ENCODE assay signal across 1 cellular context in the genomic region with DNA sequence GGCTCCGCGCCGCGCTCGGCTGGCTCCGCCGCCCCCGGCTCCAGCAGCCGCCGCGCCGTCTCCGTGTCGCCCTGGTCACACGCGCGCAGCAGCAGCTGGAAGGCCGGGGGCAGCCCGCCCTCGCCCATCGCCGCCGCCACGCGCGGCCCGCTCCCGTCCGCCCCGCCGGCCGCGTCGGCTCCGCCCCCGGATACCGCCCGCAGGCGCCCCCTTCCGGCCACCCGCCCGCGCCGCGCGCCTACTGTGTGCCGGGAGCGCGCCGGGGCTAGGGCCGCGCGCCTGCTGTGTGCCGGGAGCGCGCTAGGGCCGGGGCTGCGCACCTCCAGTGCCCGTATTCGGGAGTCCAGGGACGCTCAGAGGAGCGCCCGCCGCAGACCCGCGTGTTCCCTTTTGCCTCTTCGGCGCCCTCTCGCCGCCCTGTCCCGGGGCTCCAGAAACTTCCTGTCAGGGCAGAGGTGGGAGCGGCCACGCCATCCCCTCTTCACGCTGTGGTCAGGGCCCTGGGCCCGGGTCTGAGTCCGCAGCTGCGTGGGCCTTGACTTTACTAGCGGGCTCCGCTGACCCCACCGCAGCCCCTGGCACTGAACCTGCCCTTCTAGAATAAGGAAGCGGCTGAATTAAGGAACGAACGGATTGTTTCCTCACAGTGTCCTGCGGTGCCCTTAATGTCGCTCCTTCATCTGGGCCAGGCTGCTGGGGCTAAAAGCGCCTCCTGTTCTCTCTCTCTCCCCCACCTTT.
TF ChIP-seq lines count a peak whose summit lies in the region.

A gene (minus strand): TSS at position 192 of the 738 bp plus-strand sequence. CDS start 64 bp downstream, at position 128.

TF ChIP-seq in K562, 482 proteins besides CTCF, POLR2A, EP300 and RAD21 (continued from another document and continues in another):
- TF ChIP-seq SREBF2 (CRISPR knock-in tag; IDR thresholded peaks at IDR 0.05) (no peak), FOXP1 (CRISPR knock-in tag; IDR thresholded peaks at IDR 0.05) (no peak), NCOR1 (IDR thresholded peaks at IDR 0.05) (no peak), CCNT2 (IDR thresholded peaks at IDR 0.05; ENCODE audit: borderline replicate concordance, extremely low read depth, insufficient read length, low read depth, low read length) (peak; percentile 74), ZFX (CRISPR knock-in tag; IDR thresholded peaks at IDR 0.05) (peak; percentile 81), POLR3G (IDR thresholded peaks at IDR 0.05; ENCODE audit: extremely low read depth, insufficient read length, insufficient replicate concordance) (no peak), ZNF766 (CRISPR knock-in tag; conservative IDR thresholded peaks at IDR 0.05) (peak; percentile 98), ZFP36 (IDR thresholded peaks at IDR 0.05; ENCODE audit: low read depth, low read length, partially characterized antibody) (no peak), FOXM1 (IDR thresholded peaks at IDR 0.05; ENCODE audit: low read depth) (no peak), FOXM1 (CRISPR knock-in tag; IDR thresholded peaks at IDR 0.05; ENCODE audit: low read depth) (no peak), ZNF232 (CRISPR knock-in tag; IDR thresholded peaks at IDR 0.05) (no peak), CREM (IDR thresholded peaks at IDR 0.05; ENCODE audit: low read depth) (peak; percentile 60), BMI1 (IDR thresholded peaks at IDR 0.05; ENCODE audit: low read length) (no peak), CSDE1 (IDR thresholded peaks at IDR 0.05) (no peak), TAF1 (IDR thresholded peaks at IDR 0.05; ENCODE audit: control insufficient read depth, extremely low read depth, insufficient read depth, low read length, severe bottlenecking) (peak; percentile 51), ZC3H4 (CRISPR knock-in tag; IDR thresholded peaks at IDR 0.05; ENCODE audit: borderline replicate concordance) (0 out of 2 replicates have a peak, but pooled peaks have one; percentile 53), NONO (IDR thresholded peaks at IDR 0.05; ENCODE audit: low read depth in 2 of 2, low read length in 1 of 2) (peak in 1 of 2 experiments; percentile 77; a peak in 2 of 4 replicates), RCOR1 (IDR thresholded peaks at IDR 0.05; ENCODE audit: borderline replicate concordance in 1 of 2, low read depth in 2 of 2, low read length in 2 of 2) (0 out of 4 replicates have a peak, but pooled peaks of 1 of the 2 experiments have one; percentile 16), ZNF699 (CRISPR knock-in tag; IDR thresholded peaks at IDR 0.05; ENCODE audit: insufficient replicate concordance) (no peak), STAG1 (CRISPR knock-in tag; IDR thresholded peaks at IDR 0.05; ENCODE audit: borderline replicate concordance) (0 out of 2 replicates have a peak, but pooled peaks have one; percentile 32), RFX7 (CRISPR knock-in tag; IDR thresholded peaks at IDR 0.05) (no peak), ZNF780A (CRISPR knock-in tag; IDR thresholded peaks at IDR 0.05) (no peak), MYC (IDR thresholded peaks at IDR 0.05; ENCODE audit: low read depth, low read length) (peak; percentile 81), MYC (CRISPR knock-in tag; IDR thresholded peaks at IDR 0.05; ENCODE audit: borderline replicate concordance, low read depth) (no peak), RBFOX2 (IDR thresholded peaks at IDR 0.05; ENCODE audit: low read depth, low read length) (peak; percentile 80), NR4A1 (CRISPR knock-in tag; IDR thresholded peaks at IDR 0.05) (no peak), NR4A1 (tag; IDR thresholded peaks at IDR 0.05) (peak; percentile 39; the same call in 1 of the 2 replicates), ZNF41 (CRISPR knock-in tag; conservative IDR thresholded peaks at IDR 0.05) (0 out of 2 replicates have a peak, but pooled peaks have one; percentile 49), IRF2 (CRISPR knock-in tag; IDR thresholded peaks at IDR 0.05) (no peak), ZNF644 (tag; IDR thresholded peaks at IDR 0.05; ENCODE audit: low read depth) (peak; percentile 99), ZNF23 (CRISPR knock-in tag; IDR thresholded peaks at IDR 0.05) (no peak), ZNF175 (CRISPR knock-in tag; IDR thresholded peaks at IDR 0.05; ENCODE audit: low read depth) (peak; percentile 87; the same call in 1 of the 2 replicates)
- TF ChIP-seq, protein P1, sequence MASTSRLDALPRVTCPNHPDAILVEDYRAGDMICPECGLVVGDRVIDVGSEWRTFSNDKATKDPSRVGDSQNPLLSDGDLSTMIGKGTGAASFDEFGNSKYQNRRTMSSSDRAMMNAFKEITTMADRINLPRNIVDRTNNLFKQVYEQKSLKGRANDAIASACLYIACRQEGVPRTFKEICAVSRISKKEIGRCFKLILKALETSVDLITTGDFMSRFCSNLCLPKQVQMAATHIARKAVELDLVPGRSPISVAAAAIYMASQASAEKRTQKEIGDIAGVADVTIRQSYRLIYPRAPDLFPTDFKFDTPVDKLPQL (IDR thresholded peaks at IDR 0.05; ENCODE audit: extremely low read depth, insufficient read length), result no peak
- TF ChIP-seq, protein P2, sequence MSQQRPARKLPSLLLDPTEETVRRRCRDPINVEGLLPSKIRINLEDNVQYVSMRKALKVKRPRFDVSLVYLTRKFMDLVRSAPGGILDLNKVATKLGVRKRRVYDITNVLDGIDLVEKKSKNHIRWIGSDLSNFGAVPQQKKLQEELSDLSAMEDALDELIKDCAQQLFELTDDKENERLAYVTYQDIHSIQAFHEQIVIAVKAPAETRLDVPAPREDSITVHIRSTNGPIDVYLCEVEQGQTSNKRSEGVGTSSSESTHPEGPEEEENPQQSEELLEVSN (IDR thresholded peaks at IDR 0.05; ENCODE audit: borderline replicate concordance in 1 of 2, extremely low read depth in 1 of 2, insufficient read depth in 1 of 2, insufficient read length in 1 of 2, low read depth in 1 of 2, low read length in 1 of 2, poor library complexity in 1 of 2, severe bottlenecking in 1 of 2), result peak; percentile 89 to 96
- TF ChIP-seq, protein P3, sequence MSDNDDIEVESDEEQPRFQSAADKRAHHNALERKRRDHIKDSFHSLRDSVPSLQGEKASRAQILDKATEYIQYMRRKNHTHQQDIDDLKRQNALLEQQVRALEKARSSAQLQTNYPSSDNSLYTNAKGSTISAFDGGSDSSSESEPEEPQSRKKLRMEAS (CRISPR knock-in tag; IDR thresholded peaks at IDR 0.05), result peak; percentile 45; the same call in 1 of the 2 replicates
- TF ChIP-seq, protein P4, sequence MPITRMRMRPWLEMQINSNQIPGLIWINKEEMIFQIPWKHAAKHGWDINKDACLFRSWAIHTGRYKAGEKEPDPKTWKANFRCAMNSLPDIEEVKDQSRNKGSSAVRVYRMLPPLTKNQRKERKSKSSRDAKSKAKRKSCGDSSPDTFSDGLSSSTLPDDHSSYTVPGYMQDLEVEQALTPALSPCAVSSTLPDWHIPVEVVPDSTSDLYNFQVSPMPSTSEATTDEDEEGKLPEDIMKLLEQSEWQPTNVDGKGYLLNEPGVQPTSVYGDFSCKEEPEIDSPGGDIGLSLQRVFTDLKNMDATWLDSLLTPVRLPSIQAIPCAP (CRISPR knock-in tag; IDR thresholded peaks at IDR 0.05; ENCODE audit: borderline replicate concordance), result no peak
- TF ChIP-seq, protein P5, sequence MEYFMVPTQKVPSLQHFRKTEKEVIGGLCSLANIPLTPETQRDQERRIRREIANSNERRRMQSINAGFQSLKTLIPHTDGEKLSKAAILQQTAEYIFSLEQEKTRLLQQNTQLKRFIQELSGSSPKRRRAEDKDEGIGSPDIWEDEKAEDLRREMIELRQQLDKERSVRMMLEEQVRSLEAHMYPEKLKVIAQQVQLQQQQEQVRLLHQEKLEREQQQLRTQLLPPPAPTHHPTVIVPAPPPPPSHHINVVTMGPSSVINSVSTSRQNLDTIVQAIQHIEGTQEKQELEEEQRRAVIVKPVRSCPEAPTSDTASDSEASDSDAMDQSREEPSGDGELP (CRISPR knock-in tag; IDR thresholded peaks at IDR 0.05; ENCODE audit: borderline replicate concordance), result no peak
- TF ChIP-seq, protein P6, sequence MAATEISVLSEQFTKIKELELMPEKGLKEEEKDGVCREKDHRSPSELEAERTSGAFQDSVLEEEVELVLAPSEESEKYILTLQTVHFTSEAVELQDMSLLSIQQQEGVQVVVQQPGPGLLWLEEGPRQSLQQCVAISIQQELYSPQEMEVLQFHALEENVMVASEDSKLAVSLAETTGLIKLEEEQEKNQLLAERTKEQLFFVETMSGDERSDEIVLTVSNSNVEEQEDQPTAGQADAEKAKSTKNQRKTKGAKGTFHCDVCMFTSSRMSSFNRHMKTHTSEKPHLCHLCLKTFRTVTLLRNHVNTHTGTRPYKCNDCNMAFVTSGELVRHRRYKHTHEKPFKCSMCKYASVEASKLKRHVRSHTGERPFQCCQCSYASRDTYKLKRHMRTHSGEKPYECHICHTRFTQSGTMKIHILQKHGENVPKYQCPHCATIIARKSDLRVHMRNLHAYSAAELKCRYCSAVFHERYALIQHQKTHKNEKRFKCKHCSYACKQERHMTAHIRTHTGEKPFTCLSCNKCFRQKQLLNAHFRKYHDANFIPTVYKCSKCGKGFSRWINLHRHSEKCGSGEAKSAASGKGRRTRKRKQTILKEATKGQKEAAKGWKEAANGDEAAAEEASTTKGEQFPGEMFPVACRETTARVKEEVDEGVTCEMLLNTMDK (IDR thresholded peaks at IDR 0.05; ENCODE audit: borderline replicate concordance, insufficient read depth, low read depth, low read length, poor library complexity, severe bottlenecking), result peak; percentile 92
- TF ChIP-seq, protein P7, sequence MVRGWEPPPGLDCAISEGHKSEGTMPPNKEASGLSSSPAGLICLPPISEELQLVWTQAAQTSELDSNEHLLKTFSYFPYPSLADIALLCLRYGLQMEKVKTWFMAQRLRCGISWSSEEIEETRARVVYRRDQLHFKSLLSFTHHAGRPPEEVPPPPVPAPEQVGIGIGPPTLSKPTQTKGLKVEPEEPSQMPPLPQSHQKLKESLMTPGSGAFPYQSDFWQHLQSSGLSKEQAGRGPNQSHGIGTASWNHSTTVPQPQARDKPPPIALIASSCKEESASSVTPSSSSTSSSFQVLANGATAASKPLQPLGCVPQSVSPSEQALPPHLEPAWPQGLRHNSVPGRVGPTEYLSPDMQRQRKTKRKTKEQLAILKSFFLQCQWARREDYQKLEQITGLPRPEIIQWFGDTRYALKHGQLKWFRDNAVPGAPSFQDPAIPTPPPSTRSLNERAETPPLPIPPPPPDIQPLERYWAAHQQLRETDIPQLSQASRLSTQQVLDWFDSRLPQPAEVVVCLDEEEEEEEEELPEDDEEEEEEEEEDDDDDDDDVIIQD (CRISPR knock-in tag; IDR thresholded peaks at IDR 0.05), result no peak
- TF ChIP-seq, protein P8, sequence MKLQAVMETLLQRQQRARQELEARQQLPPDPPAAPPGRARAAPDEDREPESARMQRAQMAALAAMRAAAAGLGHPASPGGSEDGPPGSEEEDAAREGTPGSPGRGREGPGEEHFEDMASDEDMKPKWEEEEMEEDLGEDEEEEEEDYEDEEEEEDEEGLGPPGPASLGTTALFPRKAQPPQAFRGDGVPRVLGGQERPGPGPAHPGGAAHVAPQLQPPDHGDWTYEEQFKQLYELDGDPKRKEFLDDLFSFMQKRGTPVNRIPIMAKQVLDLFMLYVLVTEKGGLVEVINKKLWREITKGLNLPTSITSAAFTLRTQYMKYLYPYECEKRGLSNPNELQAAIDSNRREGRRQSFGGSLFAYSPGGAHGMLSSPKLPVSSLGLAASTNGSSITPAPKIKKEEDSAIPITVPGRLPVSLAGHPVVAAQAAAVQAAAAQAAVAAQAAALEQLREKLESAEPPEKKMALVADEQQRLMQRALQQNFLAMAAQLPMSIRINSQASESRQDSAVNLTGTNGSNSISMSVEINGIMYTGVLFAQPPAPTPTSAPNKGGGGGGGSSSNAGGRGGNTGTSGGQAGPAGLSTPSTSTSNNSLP (IDR thresholded peaks at IDR 0.05; ENCODE audit: borderline replicate concordance, low read depth, low read length), result no peak
- TF ChIP-seq, protein P9, sequence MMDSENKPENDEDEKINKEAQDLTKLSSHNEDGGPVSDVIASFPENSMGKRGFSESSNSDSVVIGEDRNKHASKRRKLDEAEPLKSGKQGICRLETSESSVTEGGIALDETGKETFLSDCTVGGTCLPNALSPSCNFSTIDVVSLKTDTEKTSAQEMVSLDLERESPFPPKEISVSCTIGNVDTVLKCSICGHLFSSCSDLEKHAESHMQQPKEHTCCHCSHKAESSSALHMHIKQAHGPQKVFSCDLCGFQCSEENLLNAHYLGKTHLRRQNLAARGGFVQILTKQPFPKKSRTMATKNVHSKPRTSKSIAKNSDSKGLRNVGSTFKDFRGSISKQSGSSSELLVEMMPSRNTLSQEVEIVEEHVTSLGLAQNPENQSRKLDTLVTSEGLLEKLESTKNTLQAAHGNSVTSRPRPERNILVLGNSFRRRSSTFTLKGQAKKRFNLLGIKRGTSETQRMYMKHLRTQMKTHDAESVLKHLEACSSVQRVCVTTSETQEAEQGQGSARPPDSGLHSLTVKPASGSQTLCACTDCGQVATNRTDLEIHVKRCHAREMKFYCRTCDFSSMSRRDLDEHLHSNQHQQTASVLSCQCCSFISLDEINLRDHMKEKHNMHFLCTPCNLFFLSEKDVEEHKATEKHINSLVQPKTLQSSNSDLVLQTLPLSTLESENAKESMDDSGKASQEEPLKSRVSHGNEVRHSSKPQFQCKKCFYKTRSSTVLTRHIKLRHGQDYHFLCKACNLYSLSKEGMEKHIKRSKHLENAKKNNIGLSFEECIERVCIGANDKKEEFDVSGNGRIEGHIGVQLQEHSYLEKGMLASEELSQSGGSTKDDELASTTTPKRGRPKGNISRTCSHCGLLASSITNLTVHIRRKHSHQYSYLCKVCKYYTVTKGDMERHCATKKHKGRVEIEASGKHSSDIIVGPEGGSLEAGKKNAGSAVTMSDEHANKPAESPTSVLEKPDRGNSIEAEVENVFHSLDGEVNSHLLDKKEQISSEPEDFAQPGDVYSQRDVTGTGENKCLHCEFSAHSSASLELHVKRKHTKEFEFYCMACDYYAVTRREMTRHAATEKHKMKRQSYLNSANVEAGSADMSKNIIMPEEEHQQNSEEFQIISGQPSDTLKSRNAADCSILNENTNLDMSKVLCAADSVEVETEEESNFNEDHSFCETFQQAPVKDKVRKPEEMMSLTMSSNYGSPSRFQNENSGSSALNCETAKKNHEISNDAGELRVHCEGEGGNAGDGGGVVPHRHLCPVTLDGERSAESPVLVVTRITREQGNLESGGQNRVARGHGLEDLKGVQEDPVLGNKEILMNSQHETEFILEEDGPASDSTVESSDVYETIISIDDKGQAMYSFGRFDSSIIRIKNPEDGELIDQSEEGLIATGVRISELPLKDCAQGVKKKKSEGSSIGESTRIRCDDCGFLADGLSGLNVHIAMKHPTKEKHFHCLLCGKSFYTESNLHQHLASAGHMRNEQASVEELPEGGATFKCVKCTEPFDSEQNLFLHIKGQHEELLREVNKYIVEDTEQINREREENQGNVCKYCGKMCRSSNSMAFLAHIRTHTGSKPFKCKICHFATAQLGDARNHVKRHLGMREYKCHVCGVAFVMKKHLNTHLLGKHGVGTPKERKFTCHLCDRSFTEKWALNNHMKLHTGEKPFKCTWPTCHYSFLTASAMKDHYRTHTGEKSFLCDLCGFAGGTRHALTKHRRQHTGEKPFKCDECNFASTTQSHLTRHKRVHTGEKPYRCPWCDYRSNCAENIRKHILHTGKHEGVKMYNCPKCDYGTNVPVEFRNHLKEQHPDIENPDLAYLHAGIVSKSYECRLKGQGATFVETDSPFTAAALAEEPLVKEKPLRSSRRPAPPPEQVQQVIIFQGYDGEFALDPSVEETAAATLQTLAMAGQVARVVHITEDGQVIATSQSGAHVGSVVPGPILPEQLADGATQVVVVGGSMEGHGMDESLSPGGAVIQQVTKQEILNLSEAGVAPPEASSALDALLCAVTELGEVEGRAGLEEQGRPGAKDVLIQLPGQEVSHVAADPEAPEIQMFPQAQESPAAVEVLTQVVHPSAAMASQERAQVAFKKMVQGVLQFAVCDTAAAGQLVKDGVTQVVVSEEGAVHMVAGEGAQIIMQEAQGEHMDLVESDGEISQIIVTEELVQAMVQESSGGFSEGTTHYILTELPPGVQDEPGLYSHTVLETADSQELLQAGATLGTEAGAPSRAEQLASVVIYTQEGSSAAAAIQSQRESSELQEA (IDR thresholded peaks at IDR 0.05; ENCODE audit: low read depth), result no peak
